8 cellular contexts compared by ENCODE assay signal in the genomic region with DNA sequence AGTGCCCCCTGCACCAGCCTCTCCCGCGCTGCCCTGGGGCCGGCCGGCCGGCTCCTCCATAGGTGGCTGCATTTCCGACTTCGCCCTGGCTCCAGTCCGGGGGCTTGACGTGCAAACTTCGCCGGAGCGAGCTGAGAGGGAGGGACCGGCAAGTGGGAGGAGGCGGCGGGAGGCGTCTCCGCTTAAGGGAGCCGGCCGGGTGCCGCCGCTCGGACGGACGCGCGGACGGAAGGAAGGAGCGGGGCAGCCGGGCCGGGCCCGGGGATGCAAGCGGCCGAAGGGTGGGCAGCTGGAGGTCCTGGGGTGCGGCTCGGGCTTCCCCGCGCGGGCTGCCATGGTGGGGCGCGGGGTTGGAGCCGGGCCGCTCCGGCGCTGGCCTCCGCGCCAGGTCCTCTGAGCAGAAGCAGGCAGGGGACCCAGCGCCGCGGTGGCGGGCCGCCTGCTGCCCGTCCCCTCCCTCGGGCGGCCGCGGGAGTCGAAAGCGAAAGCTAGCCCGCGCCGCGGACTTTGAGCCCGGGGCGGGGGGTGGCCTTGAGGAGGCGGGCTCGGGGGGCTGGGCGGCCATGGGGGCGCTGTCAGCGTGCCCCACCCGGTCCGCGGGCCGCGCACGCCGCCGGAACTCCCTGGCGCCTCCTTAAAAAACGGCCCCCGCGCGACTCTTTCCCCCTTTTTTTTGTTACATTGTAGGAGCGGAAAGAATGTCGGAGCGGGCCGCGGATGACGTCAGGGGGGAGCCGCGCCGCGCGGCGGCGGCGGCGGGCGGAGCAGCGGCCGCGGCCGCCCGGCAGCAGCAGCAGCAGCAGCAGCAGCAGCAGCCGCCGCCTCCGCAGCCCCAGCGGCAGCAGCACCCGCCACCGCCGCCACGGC.
DNase-seq lines count a peak whose midpoint lies in the region; ATAC-seq and TF ChIP-seq lines count a peak whose summit lies in the region.

Gene SCAANT1 (minus strand): TSS at position 483 of the 867 bp plus-strand sequence.

- peak; percentile 77 for ATAC-seq in GM21447 (IDR thresholded peaks at IDR 0.05; ENCODE audit: unreplicated experiment)

- H3K4me3 ChIP-seq in HUES6 (ENCODE audit: low read depth, low read length), result peak within 1 kb of the TSS; percentile 80

- H3K4me1 Mint-ChIP-seq in nephron, result peaks cover 15% of the 10 kb centered on the region

- H3K9ac ChIP-seq in HUES6 (ENCODE audit: low read length), result peak within 1 kb of the TSS; percentile 78

- POLR2A ChIA-PET in RWPE1 (lab: Yijun Ruan, JAX; ENCODE audit: low non-redundant PET), result no interaction called here

- peak within 1 kb of the TSS; percentile 77 to 94 (median 91) for H3K27ac Mint-ChIP-seq in nephron

- H3K27me3 ChIP-seq in HUES6 (ENCODE audit: control insufficient read depth, insufficient read depth, low read length), result 0 out of 2 replicates have a peak, but pooled peaks cover 3% of the 10 kb centered on the region

- peaks cover 21% of the 10 kb centered on the region for H3K36me3 Mint-ChIP-seq in nephron (ENCODE audit: low read depth)

- TF ChIP-seq CTCF in RWPE1 (conservative IDR thresholded peaks at IDR 0.05; ENCODE audit: low read depth) (peak; percentile 26; the same call in 1 of the 2 replicates), nephron (IDR thresholded peaks at IDR 0.05; ENCODE audit: unreplicated experiment in 3 of 3) (peak in 1 of 3 experiments; percentile 1)

- peaks cover 4% of the 10 kb centered on the region for H3K27me3 Mint-ChIP-seq in nephron (ENCODE audit: low read depth)

- DNase-seq in DMS153 treated with DMSO at 0.1 percent for 48 hours (lab: John Stamatoyannopoulos, UW; ENCODE audit: unreplicated experiment) (peak; percentile 11), RWPE1 (ENCODE audit: low spot score) (peak; percentile 79), fibroblast of peridontal ligament (ENCODE audit: extremely low read depth) (peak; percentile 85)
- DNase-seq in activated T-helper 9 cell treated with anti-CD3 and anti-CD28 coated beads, Interleukin-2, amount 50 U/mL, for 16 hours (ENCODE audit: low read depth), result peak; percentile 77
- peak; percentile 82 for DNase-seq in stimulated activated naive CD4-positive, alpha-beta T cell treated with Interleukin-2 at 50 U/mL for 16 hours (lab: John Stamatoyannopoulos, UW)

- H3K4me1 ChIP-seq in HUES6 (ENCODE audit: control insufficient read depth, insufficient read depth, low read length), result peaks cover 11% of the 10 kb centered on the region

- H3K9me3 ChIP-seq in HUES6 (ENCODE audit: control insufficient read depth, insufficient read depth, low read depth, low read length), result no peaks in the 10 kb centered on the region

- H3K36me3 ChIP-seq in HUES6 (ENCODE audit: control insufficient read depth, insufficient read depth, low read length), result peaks cover 14% of the 10 kb centered on the region; the same call in 1 of the 2 replicates

- H3K4me3 Mint-ChIP-seq in nephron, result peak within 1 kb of the TSS; percentile 91 to 95 (median 93)

- no peaks in the 10 kb centered on the region for H3K9me3 Mint-ChIP-seq in nephron

- H3K27ac ChIP-seq in HUES6 (ENCODE audit: low read depth, low read length) (peak within 1 kb of the TSS; percentile 76; the same call in 1 of the 2 replicates), RWPE1 (peak within 1 kb of the TSS; percentile 96)

- CTCF ChIA-PET in RWPE1 (lab: Yijun Ruan, JAX), result interaction anchor here (0.6 to 1.0 kb wide), 2 partner anchors 43 to 722 kb away, joined by 3 read pairs; no protein-coding TSS in a partner anchor

Comparison
In these comparisons a context has a peak if more than half of its experiments do, and no peak if none do; other contexts are left out.
1. Peak in every context shown above with its lines: DNase-seq, ATAC-seq, H3K4me3 ChIP-seq and H3K27ac ChIP-seq.
2. DNase-seq: peak in every context shown above with its lines; median percentile 85 in fibroblast of peridontal ligament; 82 in stimulated activated naive CD4-positive, alpha-beta T cell treated with Interleukin-2 at 50 U/mL for 16 hours; 79 in RWPE1; 77 in activated T-helper 9 cell treated with anti-CD3 and anti-CD28 coated beads, Interleukin-2, amount 50 U/mL, for 16 hours; 11 in DMS153 treated with DMSO at 0.1 percent for 48 hours.